Comparison of ENCODE assay signal across 18 cellular contexts in genomic region chr7:4982741-4983140, GRCh38. TPM values are rescaled to one million over a fixed set of nuclear protein-coding genes. Genes with fewer than 3 reads are reported as not detected.
DNase-seq lines count a peak whose midpoint lies in the region; ATAC-seq, FAIRE-seq and TF ChIP-seq lines count a peak whose summit lies in the region.
"Not testable (repeated sequence)": the region's sequence is repeated elsewhere in the genome, so short reads cannot be mapped to it uniquely, and the experiment has no call there.
"Had no signal": no experiment of that assay in that cellular context is flagged by ENCODE, and none has a peak within 500 bp of the region (broad histone marks: within the 10 kb centered on the region; RNA-seq: fewer than 3 reads in every experiment).

No MANE protein-coding gene starts in this region.

- H3K27ac ChIP-seq in Panc1 (ENCODE audit: low read length): not testable (repeated sequence)

- ATAC-seq in GM18502 (IDR thresholded peaks at IDR 0.05; ENCODE audit: poor library complexity, unreplicated experiment): peak; percentile 87
- peak; percentile 70 for ATAC-seq in GM21381 (IDR thresholded peaks at IDR 0.05; ENCODE audit: unreplicated experiment)
- ATAC-seq in HG02642 (IDR thresholded peaks at IDR 0.05; ENCODE audit: poor library complexity, unreplicated experiment): peak; percentile 52
- peak; percentile 60 for ATAC-seq in HG03159 (IDR thresholded peaks at IDR 0.05; ENCODE audit: unreplicated experiment)
- ATAC-seq in Panc1: 0 out of 2 replicates have a peak, but pooled peaks have one; percentile 12

- in situ Hi-C loops in Panc1 (cut with HindIII; ENCODE audit: low pct_unique_long_range_greater_than_20kb, low sequenced_read_pairs): not testable (repeated sequence)

- H3K36me3 ChIP-seq in Panc1 (ENCODE audit: control insufficient read depth, insufficient read depth, low read length): peaks cover 26% of the 10 kb centered on the region

- DNase-seq in Panc1 (ENCODE audit: low read depth, low spot score); urothelium cell line (ENCODE audit: low spot score): not testable (repeated sequence)
- DNase-seq in activated CD8-positive, alpha-beta memory T cell treated with anti-CD3 and anti-CD28 coated beads, Interleukin-2, amount 50 U/mL, for 48 hours: peak; percentile 34
- peak; percentile 58 for DNase-seq in foreskin melanocyte

- POLR2A ChIA-PET in Panc1 (lab: Charles Lee): not testable (repeated sequence)

- not testable (repeated sequence) for H3K4me1 ChIP-seq in Panc1 (ENCODE audit: control insufficient read depth, insufficient read depth, low read length)

- TF ChIP-seq CTCF in Panc1 (IDR thresholded peaks at IDR 0.05): not testable (repeated sequence)

- H3K27me3 ChIP-seq in Panc1 (ENCODE audit: control insufficient read depth, insufficient read depth, low read length): not testable (repeated sequence)

- H3K9me3 ChIP-seq in Panc1 (ENCODE audit: control insufficient read depth, insufficient read depth, low read depth, low read length): not testable (repeated sequence)

- not testable (repeated sequence) for H3K4me3 ChIP-seq in Panc1 (ENCODE audit: low read depth in 2 of 2, low read length in 2 of 2)

- CTCF ChIA-PET in Panc1 (lab: Charles Lee): not testable (repeated sequence)

- intact Hi-C loops in Panc1 (cut with micrococcal nuclease; ENCODE audit: unreplicated experiment): not testable (repeated sequence)

- peak; percentile 5 for FAIRE-seq in urothelium cell line (lab: Jason Lieb, UNC)

- BruUV-seq in Panc1 (replicated peaks; lab: Mats Ljungman, UMichigan): not testable (repeated sequence)

RNA-seq across cellular contexts. Expression of gene MMD2, which starts 23.8 kb away (rescaled TPM):
- total RNA-seq in Panc1 (2021; ENCODE audit: unreplicated experiment): not detected
- not detected for polyA plus RNA-seq in Panc1 (2012; ENCODE audit: insufficient read length)
- total RNA-seq: cardiac septum; dermis microvascular lymphatic vessel endothelial cell; foreskin keratinocyte; HFFc6; lower leg skin; renal cortical epithelial cell; SK-MEL-5; suprapubic skin; T-helper 2 cell treated with Interferon-gamma antibody and Interleukin-4, amounts not matched to agents 100 ng/mL and 5 ng/mL, for 36 hours had no signal
- polyA plus RNA-seq: AG04450, foreskin keratinocyte had no signal

Comparison
In these comparisons a context has a peak if more than half of its experiments do, and no peak if none do; other contexts are left out.
1. ATAC-seq: peak in every context shown above with its lines; median percentile 87 in GM18502; 70 in GM21381; 60 in HG03159; 52 in HG02642; 12 in Panc1.